18 cellular contexts compared by ENCODE assay signal in the genomic region with DNA sequence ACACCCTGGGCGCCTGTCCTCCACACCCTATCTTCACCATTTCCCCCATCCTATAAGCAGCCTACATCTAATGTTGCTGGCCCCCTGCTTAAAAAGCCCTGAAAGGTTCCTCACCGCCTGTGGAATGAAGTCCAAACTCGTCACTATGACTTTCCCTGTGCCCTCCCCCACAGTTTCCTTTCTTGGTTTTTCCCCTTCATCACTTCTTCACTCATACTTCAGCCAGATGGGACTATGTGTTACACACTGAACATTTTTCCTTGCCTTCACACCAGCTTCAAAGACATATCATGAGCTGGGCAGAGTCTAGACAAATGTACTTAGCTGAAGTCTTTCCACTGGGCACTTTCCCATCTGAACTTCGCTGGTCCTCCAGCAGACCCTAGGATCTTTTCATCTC. TPM values are rescaled to one million over a fixed set of nuclear protein-coding genes. Genes with fewer than 3 reads are reported as not detected.
"Had no signal": no experiment of that assay in that cellular context is flagged by ENCODE, and none has a peak within 500 bp of the region (broad histone marks: within the 10 kb centered on the region; RNA-seq: fewer than 3 reads in every experiment).

No MANE protein-coding gene starts in this region.

- H3K4me3 ChIP-seq: breast epithelium, gastroesophageal sphincter, lower lobe of right lung, thoracic aorta, uterus had no signal

- H3K27me3 ChIP-seq: breast epithelium, uterus had no signal

- H3K27ac ChIP-seq: breast epithelium, gastroesophageal sphincter, lower lobe of right lung, thoracic aorta, uterus had no signal

- DNase-seq: activated CD4-positive, alpha-beta T cell treated with anti-CD3 and anti-CD28 coated beads, Interleukin-2, amount 50 U/mL, for 1 hour; activated gamma-delta T cell; activated naive CD8-positive, alpha-beta T cell treated with anti-CD3 and anti-CD28 coated beads for 36 hours; activated T-cell treated with anti-CD3 and anti-CD28 coated beads, Interleukin-2, amount 50 U/mL, for 24 hours; lower lobe of right lung; naive B cell; nucleus accumbens; right cardiac atrium; small intestine; stimulated activated naive B cell treated with anti-CD40 and anti-IgM and Interleukin-4, amounts not matched to agents 10 μg/mL and 1 μg/mL and 100 μg/mL, for 72 hours; uterus had no signal

- ATAC-seq: gastroesophageal sphincter; lower lobe of right lung; right cardiac atrium; SK-N-SH treated with all-trans-retinoic acid at 6 μM for 48 hours; stimulated activated naive B cell treated with anti-CD40 and anti-IgM and Interleukin-4, amounts not matched to agents 10 μg/mL and 1 μg/mL and 100 μg/mL, for 72 hours had no signal

- H3K36me3 ChIP-seq: breast epithelium, gastroesophageal sphincter, lower lobe of right lung, thoracic aorta, uterus had no signal

- H3K9me3 ChIP-seq: breast epithelium, lower lobe of right lung, thoracic aorta, uterus had no signal

- H3K4me3 Mint-ChIP-seq: activated naive CD8-positive, alpha-beta T cell treated with anti-CD3 and anti-CD28 coated beads for 36 hours; activated T-cell treated with anti-CD3 and anti-CD28 coated beads, Interleukin-2, amount 50 U/mL, for 24 hours; stimulated activated naive B cell treated with anti-CD40 and anti-IgM and Interleukin-4, amounts not matched to agents 10 μg/mL and 1 μg/mL and 100 μg/mL, for 72 hours; T-helper 1 cell treated with Interleukin-12 subunit alpha and Interleukin-12 subunit beta and Interleukin-4 antibody, amounts not matched to agents 30 μg/mL and 1 μg/mL, for 36 hours had no signal

- H3K27ac Mint-ChIP-seq: activated naive CD8-positive, alpha-beta T cell treated with anti-CD3 and anti-CD28 coated beads for 36 hours; activated T-cell treated with anti-CD3 and anti-CD28 coated beads, Interleukin-2, amount 50 U/mL, for 24 hours; stimulated activated naive B cell treated with anti-CD40 and anti-IgM and Interleukin-4, amounts not matched to agents 10 μg/mL and 1 μg/mL and 100 μg/mL, for 72 hours; T-helper 1 cell treated with Interleukin-12 subunit alpha and Interleukin-12 subunit beta and Interleukin-4 antibody, amounts not matched to agents 30 μg/mL and 1 μg/mL, for 36 hours had no signal

RNA-seq across cellular contexts. Expression of a gene that starts 1.5 kb away (rescaled TPM):
- total RNA-seq: activated naive CD8-positive, alpha-beta T cell treated with anti-CD3 and anti-CD28 coated beads for 36 hours; endothelial cell of umbilical vein; posterior vena cava; right cardiac atrium; thoracic aorta had no signal
